3 cellular contexts compared by ENCODE assay signal in genomic region chr20:5004825-5005224, GRCh38. TPM values are rescaled to one million over a fixed set of nuclear protein-coding genes. Genes with fewer than 3 reads are reported as not detected.
DNase-seq lines count a peak whose midpoint lies in the region; ATAC-seq, FAIRE-seq and TF ChIP-seq lines count a peak whose summit lies in the region.
"Not testable (repeated sequence)": the region's sequence is repeated elsewhere in the genome, so short reads cannot be mapped to it uniquely, and the experiment has no call there.

No MANE protein-coding gene starts in this region.

- H3K9me3 Mint-ChIP-seq in WTC11 = not testable (repeated sequence)

- not testable (repeated sequence) for H3K27me3 Mint-ChIP-seq in WTC11 (ENCODE audit: low read depth)

- TF ChIP-seq EP300 in A549 (IDR thresholded peaks at IDR 0.05) = not testable (repeated sequence)

- H3K4me3 ChIP-seq in A549; HEK293 (ENCODE audit: low read depth, low read length): not testable (repeated sequence)

- TF ChIP-seq POLR2A in A549 (IDR thresholded peaks at IDR 0.05; ENCODE audit: low read length) = not testable (repeated sequence)

- not testable (repeated sequence) for H3K36me3 ChIP-seq in HEK293 (ENCODE audit: control insufficient read depth in 2 of 2, insufficient read depth in 1 of 2, low read length in 2 of 2)

- not testable (repeated sequence) for TF ChIP-seq RAD21 in A549 (conservative IDR thresholded peaks at IDR 0.05 in 1 of 2, IDR thresholded peaks at IDR 0.05 in 1 of 2)

- not testable (repeated sequence) for FAIRE-seq in A549 (lab: Jason Lieb, UNC)

- H3K4me3 Mint-ChIP-seq in WTC11 = not testable (repeated sequence)

- not testable (repeated sequence) for TF ChIP-seq CTCF in A549 (IDR thresholded peaks at IDR 0.05); HEK293 (tag by site-specific recombination; IDR thresholded peaks at IDR 0.05); WTC11 (IDR thresholded peaks at IDR 0.05)

- not testable (repeated sequence) for ATAC-seq in A549, WTC11

- CTCF ChIA-PET in A549 (lab: Yijun Ruan, JAX) = interaction anchor here (0.6 to 1.5 kb wide), 4 partner anchors 42 to 442 kb away, joined by 3 to 4 read pairs (median 4); no protein-coding TSS in a partner anchor
- CTCF ChIA-PET in HEK293 (lab: Yijun Ruan, JAX); WTC11 (lab: Charles Lee): not testable (repeated sequence)

- peaks cover 25% of the 10 kb centered on the region for H3K4me1 Mint-ChIP-seq in WTC11

- POLR2A ChIA-PET in A549 (lab: Yijun Ruan, JAX); HEK293 (lab: Yijun Ruan, JAX); WTC11 (lab: Charles Lee): not testable (repeated sequence)

- H3K36me3 Mint-ChIP-seq in WTC11 = not testable (repeated sequence)

- WGBS in A549 (ENCODE audit: missing lambda C conversion rate) = 90% methylated on average over 8 of the region's 8 CpGs

- not testable (repeated sequence) for H3K27ac ChIP-seq in A549; HEK293 (ENCODE audit: extremely low read depth, low read depth, low read length)

- peaks cover 19% of the 10 kb centered on the region for H3K4me1 ChIP-seq in A549
- peaks cover 11% of the 10 kb centered on the region for H3K4me1 ChIP-seq in HEK293 (ENCODE audit: control insufficient read depth, insufficient read depth, low read length)

- H3K9me3 ChIP-seq in A549; HEK293 (ENCODE audit: control insufficient read depth, insufficient read depth, low read depth, low read length): not testable (repeated sequence)

- H3K4me2 ChIP-seq in A549 = not testable (repeated sequence)

- H3K27ac Mint-ChIP-seq in WTC11 = not testable (repeated sequence)

- not testable (repeated sequence) for DNase-seq in A549 (ENCODE audit: low read depth in 1 of 2, low spot score in 1 of 2); WTC11 (ENCODE audit: low spot score)

TF ChIP-seq in A549, 52 proteins besides CTCF, POLR2A, EP300 and RAD21:
- peak; percentile 76 for TF ChIP-seq ZC3H11A (IDR thresholded peaks at IDR 0.05)

TF ChIP-seq in HEK293, 187 proteins besides CTCF, POLR2A, EP300 and RAD21 (continues in another document):
- TF ChIP-seq, protein P1, sequence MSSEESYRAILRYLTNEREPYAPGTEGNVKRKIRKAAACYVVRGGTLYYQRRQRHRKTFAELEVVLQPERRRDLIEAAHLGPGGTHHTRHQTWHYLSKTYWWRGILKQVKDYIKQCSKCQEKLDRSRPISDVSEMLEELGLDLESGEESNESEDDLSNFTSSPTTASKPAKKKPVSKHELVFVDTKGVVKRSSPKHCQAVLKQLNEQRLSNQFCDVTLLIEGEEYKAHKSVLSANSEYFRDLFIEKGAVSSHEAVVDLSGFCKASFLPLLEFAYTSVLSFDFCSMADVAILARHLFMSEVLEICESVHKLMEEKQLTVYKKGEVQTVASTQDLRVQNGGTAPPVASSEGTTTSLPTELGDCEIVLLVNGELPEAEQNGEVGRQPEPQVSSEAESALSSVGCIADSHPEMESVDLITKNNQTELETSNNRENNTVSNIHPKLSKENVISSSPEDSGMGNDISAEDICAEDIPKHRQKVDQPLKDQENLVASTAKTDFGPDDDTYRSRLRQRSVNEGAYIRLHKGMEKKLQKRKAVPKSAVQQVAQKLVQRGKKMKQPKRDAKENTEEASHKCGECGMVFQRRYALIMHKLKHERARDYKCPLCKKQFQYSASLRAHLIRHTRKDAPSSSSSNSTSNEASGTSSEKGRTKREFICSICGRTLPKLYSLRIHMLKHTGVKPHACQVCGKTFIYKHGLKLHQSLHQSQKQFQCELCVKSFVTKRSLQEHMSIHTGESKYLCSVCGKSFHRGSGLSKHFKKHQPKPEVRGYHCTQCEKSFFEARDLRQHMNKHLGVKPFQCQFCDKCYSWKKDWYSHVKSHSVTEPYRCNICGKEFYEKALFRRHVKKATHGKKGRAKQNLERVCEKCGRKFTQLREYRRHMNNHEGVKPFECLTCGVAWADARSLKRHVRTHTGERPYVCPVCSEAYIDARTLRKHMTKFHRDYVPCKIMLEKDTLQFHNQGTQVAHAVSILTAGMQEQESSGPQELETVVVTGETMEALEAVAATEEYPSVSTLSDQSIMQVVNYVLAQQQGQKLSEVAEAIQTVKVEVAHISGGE (tag by site-specific recombination; conservative IDR thresholded peaks at IDR 0.05; ENCODE audit: low read depth) = peak; percentile 45; the same call in 1 of the 2 replicates
- peak; percentile 41; the same call in 1 of the 2 replicates for TF ChIP-seq ZNF394 (tag by site-specific recombination; IDR thresholded peaks at IDR 0.05; ENCODE audit: borderline replicate concordance)

TF ChIP-seq in WTC11, 78 proteins besides CTCF, POLR2A, EP300 and RAD21:
- TF ChIP-seq HMGA2 (CRISPR knock-in tag; IDR thresholded peaks at IDR 0.05) = peak; percentile 33; the same call in 1 of the 2 replicates

RNA-seq across cellular contexts. Expression of gene SLC23A2, which starts 3.5 kb away (rescaled TPM):
- polyA plus RNA-seq in A549 (2011; rRNA removed) (47.8 and 64.4 TPM in 2 replicates), A549 (2017; fragmentation: RNase III; extraction: RNeasy Plus Mini Kit Qiagen cat#74134 plus additional on column Dnase treatment) (11.3 to 13.1 TPM (median 12.4 TPM) in 3 replicates)
- 14.3 and 15.8 TPM in 2 replicates for polyA plus RNA-seq in A549 (2012; cell fraction: cytosol; rRNA removed)
- 29.8 and 36.5 TPM in 2 replicates for polyA plus RNA-seq in A549 (2012; cell fraction: nucleus; rRNA removed)
- 101 and 106 TPM in 2 replicates for polyA minus RNA-seq in A549 (2011; rRNA and poly(A)+ RNA removed)
- 10.7 to 14.5 TPM (median 12.0 TPM) in 3 replicates for total RNA-seq in WTC11 (2021)
